ENCODE assay signal across 17 cellular contexts in genomic region chr21:29462475-29462874, GRCh38.
DNase-seq lines count a peak whose midpoint lies in the region; ATAC-seq and TF ChIP-seq lines count a peak whose summit lies in the region.
"Had no signal": no experiment of that assay in that cellular context is flagged by ENCODE, and none has a peak within 500 bp of the region (broad histone marks: within the 10 kb centered on the region; RNA-seq: fewer than 3 reads in every experiment).

No MANE protein-coding gene starts in this region.

- DNase-seq in GM13976 (ENCODE audit: low spot score) (peak; percentile 26), myocyte (ENCODE audit: low read depth) (peak; percentile 13), MV-4-11 (lab: John Stamatoyannopoulos, UW) (no peak), NCI-H146 treated with DMSO at 0.1 percent for 48 hours (lab: John Stamatoyannopoulos, UW; ENCODE audit: unreplicated experiment) (no peak), NCI-H1048 (lab: John Stamatoyannopoulos, UW) (no peak)
- DNase-seq: DMS 273 treated with DMSO at 0.1 percent for 48 hours, GF-D8, H9, KBM-7, NCI-H1092, NCI-H146, NCI-H2081 treated with DMSO at 0.1 percent for 48 hours, NCI-H510A treated with DMSO at 0.1 percent for 48 hours, Right ventricle myocardium superior, T1000 had no signal

- in situ Hi-C loops in GM13976 (cut with MboI; ENCODE audit: low sequenced_read_pairs, unreplicated experiment): loop anchor here (25.0 kb wide), 1 partner anchor 100 kb away; no protein-coding TSS in a partner anchor

- ATAC-seq in HG02610 (IDR thresholded peaks at IDR 0.05; ENCODE audit: unreplicated experiment) (peak; percentile 74), HG03432 (IDR thresholded peaks at IDR 0.05; ENCODE audit: unreplicated experiment) (peak; percentile 68)

- no peak for TF ChIP-seq CTCF in GM13976 (IDR thresholded peaks at IDR 0.05; ENCODE audit: borderline replicate concordance, control extremely low read depth, extremely low read depth, insufficient read depth, missing control alignments)

Comparison
In these comparisons a context has a peak if more than half of its experiments do, and no peak if none do; other contexts are left out.
1. DNase-seq: peak in GM13976 (single experiment) and myocyte (single experiment); none in MV-4-11 (single experiment), NCI-H146 treated with DMSO at 0.1 percent for 48 hours (single experiment) and NCI-H1048 (single experiment).